In the genomic region with DNA sequence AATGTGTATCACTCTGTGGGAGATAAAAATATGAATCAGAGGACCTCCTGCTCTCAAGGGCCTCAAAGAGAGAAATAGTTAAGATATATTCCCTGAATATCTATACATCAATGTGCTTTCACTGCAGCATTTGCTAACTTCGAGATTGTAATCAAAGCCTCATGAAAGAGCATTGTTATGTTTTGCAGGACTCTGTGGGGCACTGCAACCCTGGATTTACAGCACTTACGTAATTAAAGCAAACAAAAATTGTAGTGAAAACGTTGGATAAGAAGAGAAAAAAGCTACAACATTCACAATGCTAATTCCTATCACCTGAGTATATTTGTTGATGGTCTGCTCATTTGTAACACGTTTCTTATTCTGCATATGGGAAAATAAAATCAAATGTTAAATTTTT, we compare ENCODE assay signal across 27 cellular contexts. TPM values are rescaled to one million over a fixed set of nuclear protein-coding genes. Genes with fewer than 3 reads are reported as not detected.
"Had no signal": no experiment of that assay in that cellular context is flagged by ENCODE, and none has a peak within 500 bp of the region (broad histone marks: within the 10 kb centered on the region; RNA-seq: fewer than 3 reads in every experiment).

No MANE protein-coding gene starts in this region.

- H3K36me3 ChIP-seq: cardiac muscle cell, colonic mucosa, gastroesophageal sphincter, left ventricle myocardium inferior, tibial nerve had no signal

- DNase-seq: activated CD4-positive, alpha-beta memory T cell treated with anti-CD3 and anti-CD28 coated beads, Interleukin-2, amount 10 ng/mL, durations not matched to agents 7 days and 5 days; activated CD4-positive, alpha-beta T cell treated with anti-CD3 and anti-CD28 coated beads for 1 hour; activated CD4-positive, alpha-beta T cell treated with anti-CD3 and anti-CD28 coated beads, Interleukin-2, amount 10 ng/mL, durations not matched to agents 7 days and 5 days; activated CD8-positive, alpha-beta memory T cell treated with anti-CD3 and anti-CD28 coated beads, Interleukin-2, amount 50 U/mL, for 48 hours; activated gamma-delta T cell treated with Interleukin-2 at 50 U/mL for 16 hours; activated naive CD4-positive, alpha-beta T cell treated with anti-CD3 and anti-CD28 coated beads, Interleukin-2, amount 50 U/mL, for 16 hours; activated T-cell treated with anti-CD3 and anti-CD28 coated beads, Interleukin-2, amount 50 U/mL, for 4 hours; anterior cingulate cortex; cerebellar nuclear complex; colonic mucosa; effector CD8-positive, alpha-beta T cell; erythroblast; hippocampal formation; left ventricle myocardium inferior; posterior cingulate gyrus; right cardiac atrium; stimulated activated CD4-positive, alpha-beta T cell treated with anti-CD3 and anti-CD28 coated beads, Interleukin-2, amount 100 ng/mL, for 48 hours; stimulated activated naive CD4-positive, alpha-beta T cell treated with Interleukin-2 at 50 U/mL for 16 hours; T-helper 17 cell had no signal

- H3K4me3 ChIP-seq: cardiac muscle cell, colonic mucosa, gastroesophageal sphincter, left ventricle myocardium inferior, tibial nerve had no signal

- H3K9me3 ChIP-seq: colonic mucosa, gastroesophageal sphincter, left ventricle myocardium inferior, tibial nerve had no signal

- H3K27ac ChIP-seq: cardiac muscle cell, colonic mucosa, gastroesophageal sphincter, left ventricle myocardium inferior, tibial nerve had no signal

- H3K27me3 ChIP-seq: cardiac muscle cell, colonic mucosa, gastroesophageal sphincter, tibial nerve had no signal

- H3K4me1 ChIP-seq: colonic mucosa, gastroesophageal sphincter, left ventricle myocardium inferior, tibial nerve had no signal

RNA-seq across cellular contexts. Expression of a gene that starts 48.0 kb away (rescaled TPM):
- total RNA-seq: activated CD4-positive, alpha-beta memory T cell treated with anti-CD3 and anti-CD28 coated beads, Interleukin-2, amount 10 ng/mL, durations not matched to agents 7 days and 5 days; activated CD4-positive, alpha-beta T cell treated with anti-CD3 and anti-CD28 coated beads, Interleukin-2, amount 10 ng/mL, durations not matched to agents 7 days and 5 days; activated T-cell treated with anti-CD3 and anti-CD28 coated beads, Interleukin-2, amount 50 U/mL, for 4 hours; activated T-helper 17 cell treated with anti-CD3 and anti-CD28 coated beads, Interleukin-2, amount 50 U/mL, for 72 hours; colonic mucosa; dermis microvascular lymphatic vessel endothelial cell; gastroesophageal sphincter; lung microvascular endothelial cell; osteoblast; T-helper 17 cell; ureter had no signal
